Comparison of ENCODE assay signal across 1 cellular context in genomic region chr11:86148339-86148738, GRCh38.
A peak's percentile ranks its signal among the peaks of the same experiment; 100 is the strongest.
TF ChIP-seq lines count a peak whose summit lies in the region.

No MANE protein-coding gene starts in this region.

TF ChIP-seq in K562, 482 proteins besides CTCF, POLR2A, EP300 and RAD21 (continued from another document and continues in another):
- 0 out of 4 replicates have a peak, but pooled peaks of 1 of the 2 experiments have one; percentile 43 for TF ChIP-seq BCLAF1 (IDR thresholded peaks at IDR 0.05; ENCODE audit: borderline replicate concordance in 1 of 2, control insufficient read depth in 1 of 2, low read depth in 2 of 2, low read length in 1 of 2)
- no peak for TF ChIP-seq ZBTB12 (CRISPR knock-in tag; IDR thresholded peaks at IDR 0.05)
- TF ChIP-seq POLR2AphosphoS5 (IDR thresholded peaks at IDR 0.05; ENCODE audit: control insufficient read depth, insufficient read depth, low read depth, low read length) = peak; percentile 73
- peak; percentile 28; the same call in 1 of the 2 replicates for TF ChIP-seq GATA2 (CRISPR knock-in tag; IDR thresholded peaks at IDR 0.05)
- TF ChIP-seq HNRNPH1 (optimal IDR thresholded peaks at IDR 0.05; ENCODE audit: low read depth, low read length) = no peak
- peak; percentile 79 for TF ChIP-seq LEF1 (IDR thresholded peaks at IDR 0.05)
- TF ChIP-seq ZZZ3 (IDR thresholded peaks at IDR 0.05) = no peak
- TF ChIP-seq TOE1 (IDR thresholded peaks at IDR 0.05; ENCODE audit: borderline replicate concordance) = peak; percentile 74
- no peak for TF ChIP-seq TOE1 (CRISPR knock-in tag; IDR thresholded peaks at IDR 0.05; ENCODE audit: borderline replicate concordance, low read depth)
- TF ChIP-seq IRF2 (CRISPR knock-in tag; IDR thresholded peaks at IDR 0.05) = no peak
- no peak for TF ChIP-seq NKRF (IDR thresholded peaks at IDR 0.05; ENCODE audit: borderline replicate concordance)
- peak; percentile 44 for TF ChIP-seq HNRNPLL (IDR thresholded peaks at IDR 0.05; ENCODE audit: low read depth, low read length, poor library complexity, severe bottlenecking)
- TF ChIP-seq HMBOX1 (IDR thresholded peaks at IDR 0.05) = peak; percentile 90
- TF ChIP-seq LARP7 (IDR thresholded peaks at IDR 0.05) = no peak
- peak; percentile 65 for TF ChIP-seq NEUROD1 (IDR thresholded peaks at IDR 0.05; ENCODE audit: borderline replicate concordance, low read depth, low read length, partially characterized antibody)
- TF ChIP-seq ASH1L (IDR thresholded peaks at IDR 0.05; ENCODE audit: borderline replicate concordance, low read depth, partially characterized antibody) = no peak
- TF ChIP-seq CREB1 (IDR thresholded peaks at IDR 0.05) = peak; percentile 50; the same call in 1 of the 2 replicates
- TF ChIP-seq CREB1 (CRISPR knock-in tag; IDR thresholded peaks at IDR 0.05) = no peak
- peak; percentile 58; the same call in 1 of the 2 replicates for TF ChIP-seq ADNP (tag; IDR thresholded peaks at IDR 0.05)
- TF ChIP-seq SP1 (CRISPR knock-in tag; IDR thresholded peaks at IDR 0.05) = 0 out of 2 replicates have a peak, but pooled peaks have one; percentile 29
- peak; percentile 82 to 86 for TF ChIP-seq KDM1A (IDR thresholded peaks at IDR 0.05)
- TF ChIP-seq LCOR (CRISPR knock-in tag; IDR thresholded peaks at IDR 0.05) = 0 out of 2 replicates have a peak, but pooled peaks have one; percentile 31
- TF ChIP-seq ZNF766 (CRISPR knock-in tag; conservative IDR thresholded peaks at IDR 0.05) = peak; percentile 60; the same call in 1 of the 2 replicates
- TF ChIP-seq NR4A1 (CRISPR knock-in tag; IDR thresholded peaks at IDR 0.05) = no peak
- 0 out of 2 replicates have a peak, but pooled peaks have one; percentile 24 for TF ChIP-seq NR4A1 (tag; IDR thresholded peaks at IDR 0.05)
- TF ChIP-seq ZMIZ1 (IDR thresholded peaks at IDR 0.05; ENCODE audit: low read depth in 2 of 2, low read length in 2 of 2) = peak in 1 of 2 experiments; percentile 25; a peak in 1 of 4 replicates
- TF ChIP-seq GTF2A2 (tag; IDR thresholded peaks at IDR 0.05) = no peak
- no peak for TF ChIP-seq ZNF79 (CRISPR knock-in tag; IDR thresholded peaks at IDR 0.05; ENCODE audit: low read depth)
- TF ChIP-seq KDM5B (IDR thresholded peaks at IDR 0.05; ENCODE audit: insufficient replicate concordance, low read depth, low read length) = no peak
- TF ChIP-seq NBN (IDR thresholded peaks at IDR 0.05; ENCODE audit: low read depth) = peak; percentile 89
- no peak for TF ChIP-seq MAX (CRISPR knock-in tag; IDR thresholded peaks at IDR 0.05)
- TF ChIP-seq SAFB2 (IDR thresholded peaks at IDR 0.05; ENCODE audit: borderline replicate concordance, low read depth, low read length, severe bottlenecking) = no peak
- peak; percentile 79; the same call in 1 of the 2 replicates for TF ChIP-seq GATAD2A (IDR thresholded peaks at IDR 0.05)
- TF ChIP-seq ZNF324 (CRISPR knock-in tag; IDR thresholded peaks at IDR 0.05) = no peak
- peak; percentile 93 for TF ChIP-seq TEAD4 (IDR thresholded peaks at IDR 0.05; ENCODE audit: low read length)
- no peak for TF ChIP-seq TEAD4 (CRISPR knock-in tag; IDR thresholded peaks at IDR 0.05; ENCODE audit: borderline replicate concordance)
- TF ChIP-seq GATAD2B (IDR thresholded peaks at IDR 0.05; ENCODE audit: borderline replicate concordance) = peak; percentile 52; the same call in 1 of the 2 replicates
- TF ChIP-seq THRB (CRISPR knock-in tag; conservative IDR thresholded peaks at IDR 0.05) = no peak
- TF ChIP-seq AFF1 (IDR thresholded peaks at IDR 0.05; ENCODE audit: low read depth in 1 of 2, partially characterized antibody in 2 of 2) = peak; percentile 30 to 82
- peak; percentile 56; the same call in 1 of the 2 replicates for TF ChIP-seq NFE2 (IDR thresholded peaks at IDR 0.05; ENCODE audit: low read depth)
- TF ChIP-seq CBFA2T2 (conservative IDR thresholded peaks at IDR 0.05) = peak; percentile 95
- TF ChIP-seq ZNF586 (CRISPR knock-in tag; conservative IDR thresholded peaks at IDR 0.05) = no peak
- no peak for TF ChIP-seq SRSF7 (optimal IDR thresholded peaks at IDR 0.05; ENCODE audit: low read depth, low read length)
- TF ChIP-seq SREBF1 (IDR thresholded peaks at IDR 0.05; ENCODE audit: borderline replicate concordance, low read depth, low read length) = no peak
- no peak for TF ChIP-seq ZBTB26 (CRISPR knock-in tag; IDR thresholded peaks at IDR 0.05)
- 0 out of 2 replicates have a peak, but pooled peaks have one; percentile 31 for TF ChIP-seq ZBED1 (IDR thresholded peaks at IDR 0.05)
- TF ChIP-seq HDAC6 (IDR thresholded peaks at IDR 0.05; ENCODE audit: low read depth, low read length) = no peak
- TF ChIP-seq ZNF778 (CRISPR knock-in tag; IDR thresholded peaks at IDR 0.05) = no peak
- peak; percentile 95; the same call in 1 of the 2 replicates for TF ChIP-seq CC2D1A (IDR thresholded peaks at IDR 0.05)
- TF ChIP-seq STAT5A (IDR thresholded peaks at IDR 0.05; ENCODE audit: borderline replicate concordance, low read length) = peak; percentile 79
